2 cellular contexts compared by ENCODE assay signal in genomic region chr4:1109332-1109731, GRCh38.
TF ChIP-seq lines count a peak whose summit lies in the region.

No MANE protein-coding gene starts in this region.

TF ChIP-seq in A549, 52 proteins besides CTCF, POLR2A, EP300 and RAD21 (continued from another document):
- no peak for TF ChIP-seq HES2 (IDR thresholded peaks at IDR 0.05)
- no peak for TF ChIP-seq HOXB13 (CRISPR knock-in tag; IDR thresholded peaks at IDR 0.05; ENCODE audit: low read depth)
TF ChIP-seq in A549: peak in this region for 1.

TF ChIP-seq in GM23338, 12 proteins besides CTCF, POLR2A, EP300 and RAD21 (continued from another document):
- TF ChIP-seq ETS1 (IDR thresholded peaks at IDR 0.05) (no peak), EZH2 (IDR thresholded peaks at IDR 0.05; ENCODE audit: low read depth, unreplicated experiment) (no peak), REST (IDR thresholded peaks at IDR 0.05; ENCODE audit: unreplicated experiment) (no peak), POLR2AphosphoS5 (IDR thresholded peaks at IDR 0.05; ENCODE audit: low read depth) (no peak), ZNF114 (CRISPR knock-in tag; IDR thresholded peaks at IDR 0.05) (no peak), STAT1 (IDR thresholded peaks at IDR 0.05; ENCODE audit: unreplicated experiment) (no peak), ZNF331 (CRISPR knock-in tag; IDR thresholded peaks at IDR 0.05; ENCODE audit: low read depth) (no peak), NANOG (IDR thresholded peaks at IDR 0.05; ENCODE audit: borderline replicate concordance) (no peak), JUNB (IDR thresholded peaks at IDR 0.05; ENCODE audit: unreplicated experiment) (no peak), ZNF462 (CRISPR knock-in tag; IDR thresholded peaks at IDR 0.05) (no peak), EZH2phosphoT487 (IDR thresholded peaks at IDR 0.05; ENCODE audit: unreplicated experiment) (no peak)
TF ChIP-seq in GM23338: peak in this region for 0.
